15 cellular contexts compared by ENCODE assay signal in genomic region chr10:84339025-84339424, GRCh38. TPM values are rescaled to one million over a fixed set of nuclear protein-coding genes. Genes with fewer than 3 reads are reported as not detected.
DNase-seq lines count a peak whose midpoint lies in the region; ATAC-seq and TF ChIP-seq lines count a peak whose summit lies in the region.
"Had no signal": no experiment of that assay in that cellular context is flagged by ENCODE, and none has a peak within 500 bp of the region (broad histone marks: within the 10 kb centered on the region; RNA-seq: fewer than 3 reads in every experiment).

No MANE protein-coding gene starts in this region.

- no peak overlapping the region for H3K4me3 Mint-ChIP-seq in activated T-cell treated with anti-CD3 and anti-CD28 coated beads, Interleukin-2, amount 50 U/mL, for 24 hours
- H3K4me3 Mint-ChIP-seq in activated T-cell treated with anti-CD3 and anti-CD28 coated beads, Interleukin-2, amount 50 U/mL, for 4 hours: no peak overlapping the region
- peak overlapping the region; percentile 45 for H3K4me3 Mint-ChIP-seq in natural killer cell treated with Interleukin-12 subunit alpha and Interleukin-12 subunit beta and Interleukin-15 and Interleukin-18, amount 100 ng/mL, for 72 hours
- H3K4me3 Mint-ChIP-seq in natural killer cell (no peak overlapping the region), immature natural killer cell (no peak overlapping the region)
- H3K4me3 Mint-ChIP-seq: B cell; CD8-positive, alpha-beta T cell; GM23338 had no signal

- no peak for ATAC-seq in activated T-cell treated with anti-CD3 and anti-CD28 coated beads, Interleukin-2, amount 50 U/mL, for 4 hours
- ATAC-seq in natural killer cell treated with Interleukin-12 subunit alpha and Interleukin-12 subunit beta and Interleukin-15 and Interleukin-18, amount 100 ng/mL, for 72 hours: no peak
- ATAC-seq in natural killer cell (no peak), GM18519 (IDR thresholded peaks at IDR 0.05; ENCODE audit: low FRiP score, unreplicated experiment) (no peak), HG03571 (IDR thresholded peaks at IDR 0.05; ENCODE audit: unreplicated experiment) (no peak)
- ATAC-seq: CD8-positive, alpha-beta T cell; GM23338 had no signal

- intact Hi-C loops in natural killer cell (cut with micrococcal nuclease): no loop called here

- H3K36me3 Mint-ChIP-seq in activated T-cell treated with anti-CD3 and anti-CD28 coated beads, Interleukin-2, amount 50 U/mL, for 24 hours (ENCODE audit: low read depth): peaks cover 12% of the 10 kb centered on the region
- H3K36me3 Mint-ChIP-seq in activated T-cell treated with anti-CD3 and anti-CD28 coated beads, Interleukin-2, amount 50 U/mL, for 4 hours (ENCODE audit: insufficient read depth): peaks cover 3% of the 10 kb centered on the region
- H3K36me3 Mint-ChIP-seq in natural killer cell treated with Interleukin-12 subunit alpha and Interleukin-12 subunit beta and Interleukin-15 and Interleukin-18, amount 100 ng/mL, for 72 hours: peaks cover 11% of the 10 kb centered on the region
- H3K36me3 Mint-ChIP-seq in natural killer cell (no peaks in the 10 kb centered on the region), immature natural killer cell (no peaks in the 10 kb centered on the region)

- no peak for DNase-seq in activated T-cell treated with anti-CD3 and anti-CD28 coated beads, Interleukin-2, amount 50 U/mL, for 24 hours
- no peak for DNase-seq in activated T-cell treated with anti-CD3 and anti-CD28 coated beads, Interleukin-2, amount 50 U/mL, for 4 hours
- DNase-seq in natural killer cell treated with Interleukin-12 subunit alpha and Interleukin-12 subunit beta and Interleukin-15 and Interleukin-18, amount 100 ng/mL, for 72 hours (ENCODE audit: low spot score): no peak
- DNase-seq in natural killer cell (no peak), immature natural killer cell (no peak)
- DNase-seq: CD8-positive, alpha-beta T cell; COR-L47; DMS 273 treated with DMSO at 0.1 percent for 48 hours; DMS79; GDM1; HCEC 1CT had no signal

- no peaks in the 10 kb centered on the region for H3K9me3 Mint-ChIP-seq in activated T-cell treated with anti-CD3 and anti-CD28 coated beads, Interleukin-2, amount 50 U/mL, for 24 hours
- no peaks in the 10 kb centered on the region for H3K9me3 Mint-ChIP-seq in activated T-cell treated with anti-CD3 and anti-CD28 coated beads, Interleukin-2, amount 50 U/mL, for 4 hours
- no peaks in the 10 kb centered on the region for H3K9me3 Mint-ChIP-seq in natural killer cell treated with Interleukin-12 subunit alpha and Interleukin-12 subunit beta and Interleukin-15 and Interleukin-18, amount 100 ng/mL, for 72 hours
- H3K9me3 Mint-ChIP-seq in natural killer cell (no peaks in the 10 kb centered on the region), immature natural killer cell (no peaks in the 10 kb centered on the region)
- H3K9me3 Mint-ChIP-seq: CD8-positive, alpha-beta T cell; GM23338 had no signal

- H3K27ac Mint-ChIP-seq in activated T-cell treated with anti-CD3 and anti-CD28 coated beads, Interleukin-2, amount 50 U/mL, for 24 hours: peak overlapping the region; percentile 14
- peak overlapping the region in 1 of 2 donors; percentile 45 for H3K27ac Mint-ChIP-seq in natural killer cell treated with Interleukin-12 subunit alpha and Interleukin-12 subunit beta and Interleukin-15 and Interleukin-18, amount 100 ng/mL, for 72 hours
- peak overlapping the region in 1 of 2 donors; percentile 3 for H3K27ac Mint-ChIP-seq in natural killer cell
- H3K27ac Mint-ChIP-seq in immature natural killer cell: peak overlapping the region in 5 of 6 donors; percentile 4 to 65 (median 52)
- H3K27ac Mint-ChIP-seq: B cell; CD8-positive, alpha-beta T cell; GM23338 had no signal

- no peaks in the 10 kb centered on the region for H3K27me3 Mint-ChIP-seq in activated T-cell treated with anti-CD3 and anti-CD28 coated beads, Interleukin-2, amount 50 U/mL, for 24 hours
- no peaks in the 10 kb centered on the region for H3K27me3 Mint-ChIP-seq in activated T-cell treated with anti-CD3 and anti-CD28 coated beads, Interleukin-2, amount 50 U/mL, for 4 hours (ENCODE audit: low read depth)
- no peaks in the 10 kb centered on the region for H3K27me3 Mint-ChIP-seq in natural killer cell treated with Interleukin-12 subunit alpha and Interleukin-12 subunit beta and Interleukin-15 and Interleukin-18, amount 100 ng/mL, for 72 hours
- H3K27me3 Mint-ChIP-seq in natural killer cell (ENCODE audit: low read depth in 2 of 2) (no peaks in the 10 kb centered on the region), immature natural killer cell (ENCODE audit: low read depth in 3 of 3) (peaks cover 2 to 6% (median 2%) of the 10 kb centered on the region in 3 donors)
- H3K27me3 Mint-ChIP-seq: B cell had no signal

- TF ChIP-seq CTCF in natural killer cell (IDR thresholded peaks at IDR 0.05): no peak

- peaks cover 59% of the 10 kb centered on the region for H3K4me1 Mint-ChIP-seq in activated T-cell treated with anti-CD3 and anti-CD28 coated beads, Interleukin-2, amount 50 U/mL, for 24 hours (ENCODE audit: low read depth)
- H3K4me1 Mint-ChIP-seq in activated T-cell treated with anti-CD3 and anti-CD28 coated beads, Interleukin-2, amount 50 U/mL, for 4 hours (ENCODE audit: low read depth): peaks cover 59% of the 10 kb centered on the region
- peaks cover 53 to 61% of the 10 kb centered on the region in 2 donors for H3K4me1 Mint-ChIP-seq in natural killer cell treated with Interleukin-12 subunit alpha and Interleukin-12 subunit beta and Interleukin-15 and Interleukin-18, amount 100 ng/mL, for 72 hours (ENCODE audit: low read depth in 2 of 2)
- peaks cover 47 to 58% of the 10 kb centered on the region in 2 donors for H3K4me1 Mint-ChIP-seq in natural killer cell
- peaks cover 43 to 50% of the 10 kb centered on the region in 2 donors for H3K4me1 Mint-ChIP-seq in immature natural killer cell

RNA-seq across cellular contexts. Expression of gene CCSER2, which starts 10.6 kb away (rescaled TPM):
- 10 to 100 TPM; 37.1 to 42.0 (median 40.9) TPM for total RNA-seq in activated T-cell treated with anti-CD3 and anti-CD28 coated beads, Interleukin-2, amount 50 U/mL, for 4 hours
- total RNA-seq in natural killer cell treated with Interleukin-12 subunit alpha and Interleukin-12 subunit beta and Interleukin-15 and Interleukin-18, amount 100 ng/mL, for 72 hours: 100 to 1,000 TPM in 1 of 2 donors, 10 to 100 TPM in 1; 90.4 to 135 TPM
- total RNA-seq in natural killer cell: 100 to 1,000 TPM; 125 to 158 (median 146) TPM
- 100 to 1,000 TPM in 2 of 3 donors, 10 to 100 TPM in 1; 81.3 to 118 (median 103) TPM for polyA plus RNA-seq in immature natural killer cell
